In the genomic region with DNA sequence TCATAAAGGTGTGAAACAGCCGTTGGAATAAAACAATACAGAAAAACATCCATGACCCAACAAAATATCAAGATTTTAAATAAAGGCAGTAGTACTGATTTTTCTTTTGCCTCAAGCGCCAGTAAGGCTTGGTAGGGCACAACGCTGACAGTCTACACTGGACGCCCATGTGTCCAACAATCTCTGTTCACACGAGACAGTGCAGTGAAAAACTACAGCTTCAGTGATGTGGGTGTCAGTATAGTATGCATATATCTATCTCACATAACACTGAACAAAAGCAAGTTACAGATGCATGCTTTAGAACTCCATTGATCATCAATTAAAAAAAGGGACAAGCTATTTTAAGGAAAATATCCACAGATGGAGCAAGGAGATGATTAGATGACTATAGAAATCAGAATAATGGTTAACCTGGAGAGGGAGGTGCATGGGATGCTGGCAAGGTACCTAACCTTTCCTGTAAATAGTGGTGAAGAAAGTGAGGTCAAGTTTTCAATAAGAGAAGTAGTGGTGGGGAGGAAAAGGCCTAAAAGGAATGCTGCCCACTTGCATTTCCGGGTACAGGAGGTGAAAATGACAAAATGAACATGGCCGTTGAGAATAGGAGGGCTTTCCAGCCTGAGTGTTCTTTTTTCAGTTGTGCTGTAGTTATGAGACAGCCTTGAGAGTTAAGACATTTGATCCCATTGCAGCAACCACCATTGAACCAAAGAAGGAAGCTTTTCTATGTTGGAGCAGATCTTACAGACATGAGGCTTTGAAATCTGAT, we compare ENCODE assay signal across 1 cellular context.
TF ChIP-seq lines count a peak whose summit lies in the region.

No MANE protein-coding gene starts in this region.

TF ChIP-seq in GM23338, 12 proteins besides CTCF, POLR2A, EP300 and RAD21 (continued from another document):
- TF ChIP-seq, protein P1, sequence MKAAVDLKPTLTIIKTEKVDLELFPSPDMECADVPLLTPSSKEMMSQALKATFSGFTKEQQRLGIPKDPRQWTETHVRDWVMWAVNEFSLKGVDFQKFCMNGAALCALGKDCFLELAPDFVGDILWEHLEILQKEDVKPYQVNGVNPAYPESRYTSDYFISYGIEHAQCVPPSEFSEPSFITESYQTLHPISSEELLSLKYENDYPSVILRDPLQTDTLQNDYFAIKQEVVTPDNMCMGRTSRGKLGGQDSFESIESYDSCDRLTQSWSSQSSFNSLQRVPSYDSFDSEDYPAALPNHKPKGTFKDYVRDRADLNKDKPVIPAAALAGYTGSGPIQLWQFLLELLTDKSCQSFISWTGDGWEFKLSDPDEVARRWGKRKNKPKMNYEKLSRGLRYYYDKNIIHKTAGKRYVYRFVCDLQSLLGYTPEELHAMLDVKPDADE (IDR thresholded peaks at IDR 0.05) = no peak
- TF ChIP-seq EZH2phosphoT487 (IDR thresholded peaks at IDR 0.05; ENCODE audit: unreplicated experiment) = no peak
TF ChIP-seq in GM23338: peak in this region for 0.
